In genomic region chr2:70842401-70842800, GRCh38 we compare ENCODE assay signal across 20 cellular contexts. TPM values are rescaled to one million over a fixed set of nuclear protein-coding genes. Genes with fewer than 3 reads are reported as not detected.
DNase-seq lines count a peak whose midpoint lies in the region; ATAC-seq and TF ChIP-seq lines count a peak whose summit lies in the region.
"Had no signal": no experiment of that assay in that cellular context is flagged by ENCODE, and none has a peak within 500 bp of the region (broad histone marks: within the 10 kb centered on the region; RNA-seq: fewer than 3 reads in every experiment).

No MANE protein-coding gene starts in this region.

- H3K27me3 ChIP-seq in GM23338 (ENCODE audit: insufficient read depth), result no peaks in the 10 kb centered on the region
- H3K27me3 ChIP-seq: BE2C had no signal

- no peaks in the 10 kb centered on the region for H3K9me2 ChIP-seq in GM23338 (ENCODE audit: insufficient read depth)

- H3K4me3 ChIP-seq in GM23338, result no peak overlapping the region
- H3K4me3 ChIP-seq: A549, GM23248 had no signal

- H3K4me3 Mint-ChIP-seq in GM23338 (no peak overlapping the region), WTC11 (no peak overlapping the region), mesothelial cell of epicardium (no peak overlapping the region)
- H3K4me3 Mint-ChIP-seq: CD4-positive, alpha-beta memory T cell; HFFc6 had no signal

- CTCF ChIA-PET in WTC11 (lab: Charles Lee), result interaction anchor here (1.5 to 2.0 kb wide), 3 partner anchors 53 to 118 kb away, joined by 4 to 6 read pairs (median 5); partner anchors contain the start of gene FIGLA

- H3K27me3 Mint-ChIP-seq in GM23338 (ENCODE audit: insufficient read depth, low read depth, poor library complexity) (peaks cover 18% of the 10 kb centered on the region), WTC11 (ENCODE audit: low read depth) (peaks cover 48% of the 10 kb centered on the region), mesothelial cell of epicardium (ENCODE audit: low read depth) (peaks cover 84% of the 10 kb centered on the region)

- no peak overlapping the region for H3K27ac ChIP-seq in GM23338 (ENCODE audit: low read depth)
- H3K27ac ChIP-seq: A549, C4-2B, GM23248 had no signal

- POLR2A ChIA-PET in WTC11 (lab: Charles Lee), result no interaction called here

- H3K36me3 ChIP-seq in GM23338 (ENCODE audit: insufficient read depth), result no peaks in the 10 kb centered on the region
- H3K36me3 ChIP-seq: BE2C had no signal

- H3K4me1 ChIP-seq in GM23338 (ENCODE audit: insufficient read depth), result no peaks in the 10 kb centered on the region
- H3K4me1 ChIP-seq: A549, BE2C had no signal

- TF ChIP-seq CTCF in GM23338 (conservative IDR thresholded peaks at IDR 0.05; ENCODE audit: low read depth in 2 of 2) (no peak), WTC11 (IDR thresholded peaks at IDR 0.05) (no peak), mesothelial cell of epicardium (IDR thresholded peaks at IDR 0.05; ENCODE audit: unreplicated experiment) (no peak)

- no peaks in the 10 kb centered on the region for H3K79me2 ChIP-seq in GM23338 (replicated peaks; ENCODE audit: insufficient read depth)

- H3K9me3 Mint-ChIP-seq in GM23338 (peaks cover 10% of the 10 kb centered on the region), WTC11 (peaks cover 20% of the 10 kb centered on the region), mesothelial cell of epicardium (peaks cover 9% of the 10 kb centered on the region)

- no peaks in the 10 kb centered on the region for H4K20me1 ChIP-seq in GM23338 (replicated peaks; ENCODE audit: insufficient read depth)

- H2AFZ ChIP-seq in GM23338, result peak overlapping the region; percentile 52; the same call in 1 of the 2 replicates
- H2AFZ ChIP-seq: GM23248 had no signal

- peaks cover 2% of the 10 kb centered on the region; the same call in 1 of the 3 replicates for H3K4me1 Mint-ChIP-seq in GM23338
- H3K4me1 Mint-ChIP-seq in WTC11, result peaks cover 8% of the 10 kb centered on the region; the same call in 1 of the 2 replicates
- H3K4me1 Mint-ChIP-seq in mesothelial cell of epicardium, result no peaks in the 10 kb centered on the region
- H3K4me1 Mint-ChIP-seq: CD4-positive, alpha-beta memory T cell had no signal

- ATAC-seq in GM23338 (peak; percentile 41), WTC11 (peak; percentile 47), GM21786 (IDR thresholded peaks at IDR 0.05; ENCODE audit: unreplicated experiment) (no peak)
- ATAC-seq: A549 had no signal

- 0 out of 2 replicates have a peak overlapping the region, but pooled peaks have one; percentile 14 for H3K4me2 ChIP-seq in GM23338
- H3K4me2 ChIP-seq: A549 had no signal

- H3K36me3 Mint-ChIP-seq in GM23338 (ENCODE audit: low read depth), result peaks cover 2% of the 10 kb centered on the region
- H3K36me3 Mint-ChIP-seq in WTC11, result peaks cover 4% of the 10 kb centered on the region
- no peaks in the 10 kb centered on the region for H3K36me3 Mint-ChIP-seq in mesothelial cell of epicardium
- H3K36me3 Mint-ChIP-seq: CD4-positive, alpha-beta memory T cell had no signal

- DNase-seq in ELF-1 (ENCODE audit: low read depth, low spot score), result peak; percentile 25
- DNase-seq in GM23338 (ENCODE audit: low spot score), result peak; percentile 45
- peak; percentile 44 for DNase-seq in WTC11 (ENCODE audit: low spot score)
- peak; percentile 27 for DNase-seq in islet precursor cell
- no peak for DNase-seq in mesothelial cell of epicardium (ENCODE audit: low spot score in 2 of 2, unreplicated experiment in 2 of 2)
- no peak for DNase-seq in stimulated activated naive CD4-positive, alpha-beta T cell treated with Interleukin-2 at 50 U/mL for 16 hours (lab: John Stamatoyannopoulos, UW)
- no peak for DNase-seq in NCI-H187 treated with DMSO at 0.1 percent for 48 hours (lab: John Stamatoyannopoulos, UW)
- DNase-seq: BE2C; CD4-positive, alpha-beta memory T cell; DMS153; DMS79 treated with DMSO at 0.1 percent for 48 hours; EL; GDM1; GM23248; HCEC 1CT; HFFc6 had no signal

- H3F3A ChIP-seq in GM23338 (replicated peaks; ENCODE audit: low read depth), result no peaks in the 10 kb centered on the region

- no peak overlapping the region for H3K27ac Mint-ChIP-seq in GM23338
- H3K27ac Mint-ChIP-seq in WTC11, result no peak overlapping the region
- no peak overlapping the region for H3K27ac Mint-ChIP-seq in mesothelial cell of epicardium
- H3K27ac Mint-ChIP-seq: CD4-positive, alpha-beta memory T cell; HFFc6 had no signal

TF ChIP-seq in GM23338, 12 proteins besides CTCF, POLR2A, EP300 and RAD21:
- no peak for TF ChIP-seq REST (IDR thresholded peaks at IDR 0.05; ENCODE audit: unreplicated experiment)
- TF ChIP-seq STAT1 (IDR thresholded peaks at IDR 0.05; ENCODE audit: unreplicated experiment), result no peak

TF ChIP-seq in WTC11, 78 proteins besides CTCF, POLR2A, EP300 and RAD21:
- TF ChIP-seq ZNF281 (CRISPR knock-in tag; IDR thresholded peaks at IDR 0.05) (0 out of 2 replicates have a peak, but pooled peaks have one; percentile 35), FOXP4 (CRISPR knock-in tag; IDR thresholded peaks at IDR 0.05) (0 out of 2 replicates have a peak, but pooled peaks have one; percentile 37), FOXP1 (CRISPR knock-in tag; IDR thresholded peaks at IDR 0.05; ENCODE audit: borderline replicate concordance) (peak; percentile 71; the same call in 1 of the 2 replicates), NFYB (CRISPR knock-in tag; conservative IDR thresholded peaks at IDR 0.05; ENCODE audit: low read depth) (no peak)

RNA-seq across cellular contexts. Expression of gene CD207, which starts 6.8 kb away (rescaled TPM):
- total RNA-seq in GM23338 (2014; rRNA removed; shearing (Covaris generic)), result not detected in 2 replicates
- not detected in 2 replicates for polyA plus RNA-seq in GM23338 (2016; fragmentation: Nextera tagmentation; extraction: Ambion mirVana)
- total RNA-seq in WTC11 (2021), result not detected in 3 replicates
- not detected in 3 replicates for total RNA-seq in mesothelial cell of epicardium
- total RNA-seq: CD4-positive, alpha-beta memory T cell; GM23248; HFFc6 had no signal
- polyA plus RNA-seq: AG04450; CD4-positive, alpha-beta memory T cell; GM23248 had no signal

RNA-seq across cellular contexts. Expression of gene CLEC4F, which starts 22.0 kb away (rescaled TPM):
- total RNA-seq in GM23338 (2014; rRNA removed; shearing (Covaris generic)), result not detected in 2 replicates
- not detected in 2 replicates for polyA plus RNA-seq in GM23338 (2016; fragmentation: Nextera tagmentation; extraction: Ambion mirVana)
- total RNA-seq in WTC11 (2021) (not detected in 3 replicates), mesothelial cell of epicardium (not detected in 3 replicates)
- total RNA-seq: CD4-positive, alpha-beta memory T cell; GM23248; HFFc6 had no signal
- polyA plus RNA-seq: A549; AG04450; CD4-positive, alpha-beta memory T cell; GM23248 had no signal

RNA-seq across cellular contexts. Expression of gene FIGLA, which starts 52.0 kb away (rescaled TPM):
- total RNA-seq in GM23338 (2014; rRNA removed; shearing (Covaris generic)), result not detected in 2 replicates
- not detected in 2 replicates for polyA plus RNA-seq in GM23338 (2016; fragmentation: Nextera tagmentation; extraction: Ambion mirVana)
- total RNA-seq in WTC11 (2021), result not detected in 3 replicates
- total RNA-seq in mesothelial cell of epicardium, result not detected in 3 replicates
- total RNA-seq: CD4-positive, alpha-beta memory T cell; GM23248; HFFc6 had no signal
- polyA plus RNA-seq: A549; AG04450; CD4-positive, alpha-beta memory T cell; GM23248 had no signal

RNA-seq across cellular contexts. Expression of gene VAX2, which starts 58.0 kb away (rescaled TPM):
- total RNA-seq in GM23338 (2014; rRNA removed; shearing (Covaris generic)), result 0.31 TPM in 1 of 2 replicates, not detected in the other
- not detected in 2 replicates for polyA plus RNA-seq in GM23338 (2016; fragmentation: Nextera tagmentation; extraction: Ambion mirVana)
- not detected in 3 replicates for total RNA-seq in WTC11 (2021)
- total RNA-seq in mesothelial cell of epicardium, result 0.22 to 0.34 TPM (median 0.27 TPM) in 3 replicates
- total RNA-seq: CD4-positive, alpha-beta memory T cell had no signal
- polyA plus RNA-seq: CD4-positive, alpha-beta memory T cell had no signal

Comparison
In these comparisons a context has a peak if more than half of its experiments do, and no peak if none do; other contexts are left out.
1. DNase-seq: peak in ELF-1 (single experiment), GM23338 (single experiment), WTC11 (single experiment) and islet precursor cell (single experiment); none in mesothelial cell of epicardium (0 of 2), stimulated activated naive CD4-positive, alpha-beta T cell treated with Interleukin-2 at 50 U/mL for 16 hours (single experiment) and NCI-H187 treated with DMSO at 0.1 percent for 48 hours (single experiment).